In the genomic region with DNA sequence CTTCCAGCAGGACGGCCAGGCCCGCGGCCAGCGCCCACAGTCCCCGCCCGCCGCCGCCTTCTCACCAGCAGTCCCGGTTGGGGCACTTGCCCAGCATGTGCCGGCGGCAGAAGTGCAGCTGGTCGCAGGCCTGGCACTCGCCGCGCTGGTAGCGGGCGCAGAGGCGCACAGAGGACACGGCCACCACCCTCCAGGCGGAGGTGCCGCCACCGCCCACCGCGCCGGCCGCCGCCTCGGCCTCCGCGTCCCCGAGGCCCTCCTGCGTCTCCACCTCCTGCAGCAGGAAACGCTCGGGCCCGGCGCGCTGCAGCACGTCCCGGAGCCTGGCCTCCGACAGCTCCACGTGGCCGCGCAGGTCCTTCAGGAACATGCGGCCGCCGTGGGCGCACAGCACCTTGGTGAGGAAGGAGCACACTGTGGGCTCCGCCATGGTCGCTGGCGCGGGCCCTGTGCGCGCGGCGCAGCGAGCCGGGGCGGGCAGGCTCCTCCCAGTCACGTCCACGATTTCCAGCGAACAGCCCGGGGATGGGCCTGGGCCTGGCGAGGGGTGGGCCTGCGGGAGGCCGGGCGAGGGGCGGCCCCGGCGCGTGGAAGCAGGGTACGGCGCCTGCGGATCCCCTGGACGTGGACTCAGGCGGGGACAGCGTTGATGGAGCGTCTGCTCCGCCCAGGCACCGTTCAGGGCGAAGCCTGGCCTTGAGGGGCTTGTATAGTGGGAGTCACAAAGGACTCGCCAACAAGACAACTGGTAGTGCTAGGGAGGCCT, we compare ENCODE assay signal across 8 cellular contexts. TPM values are rescaled to one million over a fixed set of nuclear protein-coding genes. Genes with fewer than 3 reads are reported as not detected.
DNase-seq lines count a peak whose midpoint lies in the region; ATAC-seq and TF ChIP-seq lines count a peak whose summit lies in the region.

Gene ZC3HAV1L, minus strand, starts transcription at position 455 of the 766 bp plus-strand sequence. Its CDS starts 25 bp downstream, at position 430.

- H3K9me3 ChIP-seq in neural cell (ENCODE audit: low read length), result no peaks in the 10 kb centered on the region
- H3K9me3 ChIP-seq in transverse colon, result no peaks in the 10 kb centered on the region

- H3F3A ChIP-seq in neural cell (ENCODE audit: insufficient read depth, low read length, poor library complexity, severe bottlenecking), result no peaks in the 10 kb centered on the region

- H3K4me3 ChIP-seq in neural cell (ENCODE audit: low read length) (peak within 1 kb of the TSS; percentile 55), transverse colon (peak within 1 kb of the TSS; percentile 52 to 79 (median 60))

- TF ChIP-seq POLR2A in transverse colon (IDR thresholded peaks at IDR 0.05), result peak; percentile 48

- TF ChIP-seq CTCF in neural cell (IDR thresholded peaks at IDR 0.05; ENCODE audit: poor library complexity, severe bottlenecking) (no peak), transverse colon (IDR thresholded peaks at IDR 0.05) (no peak)

- H3K4me2 ChIP-seq in neural cell (ENCODE audit: low read length), result no peak within 1 kb of the TSS

- H3K27ac ChIP-seq in neural cell (ENCODE audit: low read length) (no peak within 1 kb of the TSS), transverse colon (peak within 1 kb of the TSS; percentile 69 to 81 (median 72))

- H3K79me2 ChIP-seq in neural cell (replicated peaks; ENCODE audit: insufficient read depth, low read length), result no peaks in the 10 kb centered on the region

- in situ Hi-C loops in transverse colon (cut with MboI; ENCODE audit: low pct_ligation_motif_present in 1 of 4, low pct_unique_long_range_greater_than_20kb in 1 of 4, low sequenced_read_pairs in 3 of 4), result no loop called here

- intact Hi-C loops in transverse colon (cut with DNase I; ENCODE audit: low total_unique reads), result no loop called here

- H3K36me3 Mint-ChIP-seq in activated T-cell treated with anti-CD3 and anti-CD28 coated beads, Interleukin-2, amount 50 U/mL, for 72 hours (ENCODE audit: insufficient read depth in 2 of 2), result peaks cover 0 to 5% of the 10 kb centered on the region in 2 donors

- H3K9me3 Mint-ChIP-seq in activated T-cell treated with anti-CD3 and anti-CD28 coated beads, Interleukin-2, amount 50 U/mL, for 72 hours, result no peaks in the 10 kb centered on the region

- peaks cover 29% of the 10 kb centered on the region for H3K4me1 Mint-ChIP-seq in activated T-cell treated with anti-CD3 and anti-CD28 coated beads, Interleukin-2, amount 50 U/mL, for 72 hours (ENCODE audit: low read depth)

- peaks cover 7% of the 10 kb centered on the region for H3K27me3 Mint-ChIP-seq in activated T-cell treated with anti-CD3 and anti-CD28 coated beads, Interleukin-2, amount 50 U/mL, for 72 hours (ENCODE audit: low read depth)

- no peak within 1 kb of the TSS for H2AFZ ChIP-seq in neural cell (ENCODE audit: low read depth, low read length)

- 4% methylated on average over 39 of the region's 81 CpGs; no CpG with 5 or more reads in 1 of the 2 donors for WGBS in transverse colon (ENCODE audit: low coverage in 1 of 2), 2 donors

- peak within 1 kb of the TSS; percentile 79 to 84 for H3K4me3 Mint-ChIP-seq in activated T-cell treated with anti-CD3 and anti-CD28 coated beads, Interleukin-2, amount 50 U/mL, for 72 hours

- peaks cover 20% of the 10 kb centered on the region for H3K27me3 ChIP-seq in neural cell (ENCODE audit: insufficient read depth, low read depth, low read length)
- no peaks in the 10 kb centered on the region for H3K27me3 ChIP-seq in transverse colon

- H3K9ac ChIP-seq in neural cell (ENCODE audit: low read length), result no peak within 1 kb of the TSS

- H3K36me3 ChIP-seq in neural cell (ENCODE audit: insufficient read depth, low read length) (no peaks in the 10 kb centered on the region), transverse colon (no peaks in the 10 kb centered on the region)

- no peaks in the 10 kb centered on the region for H4K20me1 ChIP-seq in neural cell (ENCODE audit: insufficient read depth)

- DNase-seq in COLO829 (ENCODE audit: low spot score) (peak; percentile 61), NCI-H82 (lab: John Stamatoyannopoulos, UW) (peak; percentile 77), fibroblast of peridontal ligament (ENCODE audit: extremely low read depth) (peak; percentile 62), transverse colon (peak; percentile 46)
- DNase-seq in activated T-cell treated with anti-CD3 and anti-CD28 coated beads, Interleukin-2, amount 50 U/mL, for 72 hours, result peak; percentile 64 to 67

- peaks cover 0 to 19% (median 10%) of the 10 kb centered on the region in 4 donors for H3K4me1 ChIP-seq in transverse colon

- TF ChIP-seq EP300 in neural cell (conservative IDR thresholded peaks at IDR 0.05; ENCODE audit: poor library complexity, severe bottlenecking), result no peak
- no peak for TF ChIP-seq EP300 in transverse colon (IDR thresholded peaks at IDR 0.05; ENCODE audit: low read depth)

- H3K27ac Mint-ChIP-seq in activated T-cell treated with anti-CD3 and anti-CD28 coated beads, Interleukin-2, amount 50 U/mL, for 72 hours, result peak within 1 kb of the TSS; percentile 34

- no peaks in the 10 kb centered on the region for H3K9me2 ChIP-seq in neural cell (ENCODE audit: insufficient read depth, low read length)

- TF ChIP-seq RAD21 in neural cell (conservative IDR thresholded peaks at IDR 0.05), result no peak

- ATAC-seq in GM19372 (IDR thresholded peaks at IDR 0.05; ENCODE audit: low read depth, unreplicated experiment), result peak; percentile 84
- peak; percentile 83 for ATAC-seq in HG03460 (IDR thresholded peaks at IDR 0.05; ENCODE audit: unreplicated experiment)
- peak; percentile 82 to 83 for ATAC-seq in activated T-cell treated with anti-CD3 and anti-CD28 coated beads, Interleukin-2, amount 50 U/mL, for 72 hours (replicated peaks in 1 of 2)

TF ChIP-seq in neural cell, 6 proteins besides CTCF, POLR2A, EP300 and RAD21:
- TF ChIP-seq EZH2 (IDR thresholded peaks at IDR 0.05; ENCODE audit: borderline replicate concordance, insufficient read depth, low read length, poor library complexity, severe bottlenecking), result no peak
- no peak for TF ChIP-seq MXI1 (conservative IDR thresholded peaks at IDR 0.05; ENCODE audit: poor library complexity, severe bottlenecking)
- TF ChIP-seq TAF1 (IDR thresholded peaks at IDR 0.05; ENCODE audit: low read depth), result no peak
- no peak for TF ChIP-seq POLR2AphosphoS5 (IDR thresholded peaks at IDR 0.05)
- TF ChIP-seq, protein P1, sequence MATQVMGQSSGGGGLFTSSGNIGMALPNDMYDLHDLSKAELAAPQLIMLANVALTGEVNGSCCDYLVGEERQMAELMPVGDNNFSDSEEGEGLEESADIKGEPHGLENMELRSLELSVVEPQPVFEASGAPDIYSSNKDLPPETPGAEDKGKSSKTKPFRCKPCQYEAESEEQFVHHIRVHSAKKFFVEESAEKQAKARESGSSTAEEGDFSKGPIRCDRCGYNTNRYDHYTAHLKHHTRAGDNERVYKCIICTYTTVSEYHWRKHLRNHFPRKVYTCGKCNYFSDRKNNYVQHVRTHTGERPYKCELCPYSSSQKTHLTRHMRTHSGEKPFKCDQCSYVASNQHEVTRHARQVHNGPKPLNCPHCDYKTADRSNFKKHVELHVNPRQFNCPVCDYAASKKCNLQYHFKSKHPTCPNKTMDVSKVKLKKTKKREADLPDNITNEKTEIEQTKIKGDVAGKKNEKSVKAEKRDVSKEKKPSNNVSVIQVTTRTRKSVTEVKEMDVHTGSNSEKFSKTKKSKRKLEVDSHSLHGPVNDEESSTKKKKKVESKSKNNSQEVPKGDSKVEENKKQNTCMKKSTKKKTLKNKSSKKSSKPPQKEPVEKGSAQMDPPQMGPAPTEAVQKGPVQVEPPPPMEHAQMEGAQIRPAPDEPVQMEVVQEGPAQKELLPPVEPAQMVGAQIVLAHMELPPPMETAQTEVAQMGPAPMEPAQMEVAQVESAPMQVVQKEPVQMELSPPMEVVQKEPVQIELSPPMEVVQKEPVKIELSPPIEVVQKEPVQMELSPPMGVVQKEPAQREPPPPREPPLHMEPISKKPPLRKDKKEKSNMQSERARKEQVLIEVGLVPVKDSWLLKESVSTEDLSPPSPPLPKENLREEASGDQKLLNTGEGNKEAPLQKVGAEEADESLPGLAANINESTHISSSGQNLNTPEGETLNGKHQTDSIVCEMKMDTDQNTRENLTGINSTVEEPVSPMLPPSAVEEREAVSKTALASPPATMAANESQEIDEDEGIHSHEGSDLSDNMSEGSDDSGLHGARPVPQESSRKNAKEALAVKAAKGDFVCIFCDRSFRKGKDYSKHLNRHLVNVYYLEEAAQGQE (IDR thresholded peaks at IDR 0.05; ENCODE audit: borderline replicate concordance), result no peak
- no peak for TF ChIP-seq SMC3 (conservative IDR thresholded peaks at IDR 0.05; ENCODE audit: poor library complexity)
TF ChIP-seq in neural cell: peak in this region for 0.

RNA-seq across cellular contexts. Expression of gene ZC3HAV1L, which starts in this region (rescaled TPM):
- 1 to 10 TPM; 6.3 to 9.8 TPM for total RNA-seq in activated T-cell treated with anti-CD3 and anti-CD28 coated beads, Interleukin-2, amount 50 U/mL, for 72 hours
- polyA plus RNA-seq in neural cell, result not detected in 2 replicates
- polyA minus RNA-seq in neural cell, result 0.58 and 0.73 TPM in 2 replicates
- 10 to 100 TPM in 2 of 4 donors, 1 to 10 TPM in 2; 5.2 to 71.4 (median 14.7) TPM for total RNA-seq in transverse colon
